ENCODE assay signal across 1 cellular context in the genomic region with DNA sequence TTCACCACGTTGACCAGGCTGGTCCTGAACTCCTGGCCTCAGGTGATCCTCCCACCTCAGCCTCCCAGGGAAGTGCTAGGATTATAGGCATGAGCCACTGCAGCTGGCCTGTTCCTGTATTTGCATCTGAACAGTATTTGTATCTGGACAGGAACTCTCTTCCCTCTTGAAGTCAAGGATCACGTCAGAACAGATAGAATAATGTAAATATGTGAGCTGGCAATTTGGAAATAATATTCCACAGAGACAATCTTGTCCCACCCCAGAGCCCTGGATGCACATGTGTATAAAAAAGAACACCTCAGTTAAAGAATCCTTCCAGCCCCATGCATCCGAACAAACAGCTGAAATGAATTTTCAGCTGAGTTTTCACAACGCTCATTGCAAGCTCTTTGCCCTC.
TF ChIP-seq lines count a peak whose summit lies in the region.

No MANE protein-coding gene starts in this region.

TF ChIP-seq in GM23338, 12 proteins besides CTCF, POLR2A, EP300 and RAD21 (continued from another document):
- TF ChIP-seq, protein P1, sequence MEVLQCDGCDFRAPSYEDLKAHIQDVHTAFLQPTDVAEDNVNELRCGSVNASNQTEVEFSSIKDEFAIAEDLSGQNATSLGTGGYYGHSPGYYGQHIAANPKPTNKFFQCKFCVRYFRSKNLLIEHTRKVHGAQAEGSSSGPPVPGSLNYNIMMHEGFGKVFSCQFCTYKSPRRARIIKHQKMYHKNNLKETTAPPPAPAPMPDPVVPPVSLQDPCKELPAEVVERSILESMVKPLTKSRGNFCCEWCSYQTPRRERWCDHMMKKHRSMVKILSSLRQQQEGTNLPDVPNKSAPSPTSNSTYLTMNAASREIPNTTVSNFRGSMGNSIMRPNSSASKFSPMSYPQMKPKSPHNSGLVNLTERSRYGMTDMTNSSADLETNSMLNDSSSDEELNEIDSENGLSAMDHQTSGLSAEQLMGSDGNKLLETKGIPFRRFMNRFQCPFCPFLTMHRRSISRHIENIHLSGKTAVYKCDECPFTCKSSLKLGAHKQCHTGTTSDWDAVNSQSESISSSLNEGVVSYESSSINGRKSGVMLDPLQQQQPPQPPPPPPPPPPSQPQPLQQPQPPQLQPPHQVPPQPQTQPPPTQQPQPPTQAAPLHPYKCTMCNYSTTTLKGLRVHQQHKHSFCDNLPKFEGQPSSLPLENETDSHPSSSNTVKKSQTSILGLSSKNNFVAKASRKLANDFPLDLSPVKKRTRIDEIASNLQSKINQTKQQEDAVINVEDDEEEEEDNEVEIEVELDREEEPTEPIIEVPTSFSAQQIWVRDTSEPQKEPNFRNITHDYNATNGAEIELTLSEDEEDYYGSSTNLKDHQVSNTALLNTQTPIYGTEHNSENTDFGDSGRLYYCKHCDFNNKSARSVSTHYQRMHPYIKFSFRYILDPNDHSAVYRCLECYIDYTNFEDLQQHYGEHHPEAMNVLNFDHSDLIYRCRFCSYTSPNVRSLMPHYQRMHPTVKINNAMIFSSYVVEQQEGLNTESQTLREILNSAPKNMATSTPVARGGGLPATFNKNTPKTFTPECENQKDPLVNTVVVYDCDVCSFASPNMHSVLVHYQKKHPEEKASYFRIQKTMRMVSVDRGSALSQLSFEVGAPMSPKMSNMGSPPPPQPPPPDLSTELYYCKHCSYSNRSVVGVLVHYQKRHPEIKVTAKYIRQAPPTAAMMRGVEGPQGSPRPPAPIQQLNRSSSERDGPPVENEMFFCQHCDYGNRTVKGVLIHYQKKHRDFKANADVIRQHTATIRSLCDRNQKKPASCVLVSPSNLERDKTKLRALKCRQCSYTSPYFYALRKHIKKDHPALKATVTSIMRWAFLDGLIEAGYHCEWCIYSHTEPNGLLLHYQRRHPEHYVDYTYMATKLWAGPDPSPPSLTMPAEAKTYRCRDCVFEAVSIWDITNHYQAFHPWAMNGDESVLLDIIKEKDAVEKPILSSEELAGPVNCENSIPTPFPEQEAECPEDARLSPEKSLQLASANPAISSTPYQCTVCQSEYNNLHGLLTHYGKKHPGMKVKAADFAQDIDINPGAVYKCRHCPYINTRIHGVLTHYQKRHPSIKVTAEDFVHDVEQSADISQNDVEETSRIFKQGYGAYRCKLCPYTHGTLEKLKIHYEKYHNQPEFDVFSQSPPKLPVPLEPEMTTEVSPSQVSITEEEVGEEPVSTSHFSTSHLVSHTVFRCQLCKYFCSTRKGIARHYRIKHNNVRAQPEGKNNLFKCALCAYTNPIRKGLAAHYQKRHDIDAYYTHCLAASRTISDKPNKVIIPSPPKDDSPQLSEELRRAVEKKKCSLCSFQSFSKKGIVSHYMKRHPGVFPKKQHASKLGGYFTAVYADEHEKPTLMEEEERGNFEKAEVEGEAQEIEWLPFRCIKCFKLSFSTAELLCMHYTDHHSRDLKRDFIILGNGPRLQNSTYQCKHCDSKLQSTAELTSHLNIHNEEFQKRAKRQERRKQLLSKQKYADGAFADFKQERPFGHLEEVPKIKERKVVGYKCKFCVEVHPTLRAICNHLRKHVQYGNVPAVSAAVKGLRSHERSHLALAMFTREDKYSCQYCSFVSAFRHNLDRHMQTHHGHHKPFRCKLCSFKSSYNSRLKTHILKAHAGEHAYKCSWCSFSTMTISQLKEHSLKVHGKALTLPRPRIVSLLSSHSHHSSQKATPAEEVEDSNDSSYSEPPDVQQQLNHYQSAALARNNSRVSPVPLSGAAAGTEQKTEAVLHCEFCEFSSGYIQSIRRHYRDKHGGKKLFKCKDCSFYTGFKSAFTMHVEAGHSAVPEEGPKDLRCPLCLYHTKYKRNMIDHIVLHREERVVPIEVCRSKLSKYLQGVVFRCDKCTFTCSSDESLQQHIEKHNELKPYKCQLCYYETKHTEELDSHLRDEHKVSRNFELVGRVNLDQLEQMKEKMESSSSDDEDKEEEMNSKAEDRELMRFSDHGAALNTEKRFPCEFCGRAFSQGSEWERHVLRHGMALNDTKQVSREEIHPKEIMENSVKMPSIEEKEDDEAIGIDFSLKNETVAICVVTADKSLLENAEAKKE (CRISPR knock-in tag; IDR thresholded peaks at IDR 0.05), result no peak
- TF ChIP-seq CREB1 (CRISPR knock-in tag; IDR thresholded peaks at IDR 0.05; ENCODE audit: low read depth) (no peak), JUNB (IDR thresholded peaks at IDR 0.05; ENCODE audit: unreplicated experiment) (no peak), ZNF114 (CRISPR knock-in tag; IDR thresholded peaks at IDR 0.05) (no peak)
